21 cellular contexts compared by ENCODE assay signal in the genomic region with DNA sequence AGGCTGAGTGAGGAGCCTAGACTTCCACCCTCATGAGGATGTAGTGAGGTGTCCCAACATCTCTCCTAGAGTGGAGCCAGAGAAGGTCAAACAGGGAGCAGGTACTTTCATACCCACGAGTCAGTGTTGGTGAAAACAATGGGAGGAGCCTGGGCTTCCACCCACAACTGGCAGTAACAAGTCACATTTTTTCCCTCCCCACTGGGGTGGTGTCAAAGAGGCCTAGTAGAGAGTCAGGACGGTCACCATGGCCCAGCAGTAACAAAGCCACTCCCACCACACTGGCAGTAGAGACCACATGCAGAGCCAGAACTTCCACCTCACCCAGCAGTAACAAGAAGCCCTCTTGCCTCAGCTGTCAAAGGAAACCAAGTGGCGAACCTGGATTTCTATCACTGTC.
"Had no signal": no experiment of that assay in that cellular context is flagged by ENCODE, and none has a peak within 500 bp of the region (broad histone marks: within the 10 kb centered on the region; RNA-seq: fewer than 3 reads in every experiment).

No MANE protein-coding gene starts in this region.

- H3K36me3 Mint-ChIP-seq: activated naive CD4-positive, alpha-beta T cell treated with anti-CD3 and anti-CD28 coated beads, Interleukin-2, amount 10 ng/mL, durations not matched to agents 7 days and 5 days had no signal

- H3K27ac Mint-ChIP-seq: activated B cell treated with CpG ODN at 0.5 μM for 24 hours; activated naive CD4-positive, alpha-beta T cell treated with anti-CD3 and anti-CD28 coated beads, Interleukin-2, amount 10 ng/mL, durations not matched to agents 7 days and 5 days; mesothelial cell of epicardium; stimulated activated naive CD8-positive, alpha-beta T cell treated with anti-CD3 and anti-CD28 coated beads, Interleukin-15, Interleukin-2, amounts not matched to agents 100 ng/mL and 50 ng/mL, for 24 hours; T-helper 1 cell treated with Interleukin-12 subunit alpha and Interleukin-12 subunit beta and Interleukin-4 antibody, amounts not matched to agents 30 μg/mL and 1 μg/mL, for 36 hours had no signal

- H3K36me3 ChIP-seq: breast epithelium, transverse colon had no signal

- H3K4me3 ChIP-seq: breast epithelium, coronary artery, lower lobe of right lung, suprapubic skin, transverse colon had no signal

- H3K27me3 ChIP-seq: breast epithelium, suprapubic skin, transverse colon had no signal

- ATAC-seq: activated T-cell treated with anti-CD3 and anti-CD28 coated beads, Interleukin-2, amount 50 U/mL, for 4 hours; lower lobe of right lung had no signal

- H3K4me1 Mint-ChIP-seq: activated B cell treated with CpG ODN at 0.5 μM for 24 hours; activated naive CD4-positive, alpha-beta T cell treated with anti-CD3 and anti-CD28 coated beads, Interleukin-2, amount 10 ng/mL, durations not matched to agents 7 days and 5 days had no signal

- H3K4me3 Mint-ChIP-seq: activated B cell treated with CpG ODN at 0.5 μM for 24 hours; activated naive CD4-positive, alpha-beta T cell treated with anti-CD3 and anti-CD28 coated beads, Interleukin-2, amount 10 ng/mL, durations not matched to agents 7 days and 5 days; activated T-cell treated with anti-CD3 and anti-CD28 coated beads, Interleukin-2, amount 50 U/mL, for 4 hours; mesothelial cell of epicardium; stimulated activated naive CD8-positive, alpha-beta T cell treated with anti-CD3 and anti-CD28 coated beads, Interleukin-15, Interleukin-2, amounts not matched to agents 100 ng/mL and 50 ng/mL, for 24 hours; T-helper 1 cell treated with Interleukin-12 subunit alpha and Interleukin-12 subunit beta and Interleukin-4 antibody, amounts not matched to agents 30 μg/mL and 1 μg/mL, for 36 hours had no signal

- H3K27me3 Mint-ChIP-seq: activated B cell treated with CpG ODN at 0.5 μM for 24 hours; activated naive CD4-positive, alpha-beta T cell treated with anti-CD3 and anti-CD28 coated beads, Interleukin-2, amount 10 ng/mL, durations not matched to agents 7 days and 5 days; stimulated activated naive CD8-positive, alpha-beta T cell treated with anti-CD3 and anti-CD28 coated beads, Interleukin-15, Interleukin-2, amounts not matched to agents 100 ng/mL and 50 ng/mL, for 24 hours had no signal

- DNase-seq: activated B cell treated with CpG ODN at 0.5 μM for 24 hours; activated CD4-positive, alpha-beta T cell treated with anti-CD3 and anti-CD28 coated beads for 48 hours; activated CD8-positive, alpha-beta memory T cell treated with anti-CD3 and anti-CD28 coated beads, Interleukin-2, amount 50 U/mL, for 4 hours; activated effector memory CD4-positive, alpha-beta T cell treated with Interleukin-2 at 50 U/mL for 16 hours; activated naive CD4-positive, alpha-beta T cell treated with anti-CD3 and anti-CD28 coated beads, Interleukin-2, amount 10 ng/mL, durations not matched to agents 7 days and 5 days; activated T-cell treated with anti-CD3 and anti-CD28 coated beads, Interleukin-2, amount 50 U/mL, for 4 hours; erythroblast; foreskin melanocyte; glutamatergic neuron; hypothalamus; islet precursor cell; lower lobe of right lung; occipital lobe; posterior cingulate gyrus; transverse colon had no signal

- H3K27ac ChIP-seq: breast epithelium, coronary artery, lower lobe of right lung, suprapubic skin had no signal

- H3K9me3 ChIP-seq: breast epithelium, lower lobe of right lung, suprapubic skin, transverse colon had no signal

- H3K9me3 Mint-ChIP-seq: activated B cell treated with CpG ODN at 0.5 μM for 24 hours; activated naive CD4-positive, alpha-beta T cell treated with anti-CD3 and anti-CD28 coated beads, Interleukin-2, amount 10 ng/mL, durations not matched to agents 7 days and 5 days; activated T-cell treated with anti-CD3 and anti-CD28 coated beads, Interleukin-2, amount 50 U/mL, for 4 hours; stimulated activated naive CD8-positive, alpha-beta T cell treated with anti-CD3 and anti-CD28 coated beads, Interleukin-15, Interleukin-2, amounts not matched to agents 100 ng/mL and 50 ng/mL, for 24 hours; T-helper 1 cell treated with Interleukin-12 subunit alpha and Interleukin-12 subunit beta and Interleukin-4 antibody, amounts not matched to agents 30 μg/mL and 1 μg/mL, for 36 hours had no signal

- H3K4me1 ChIP-seq: breast epithelium, lower lobe of right lung, suprapubic skin had no signal
